Comparison of ENCODE assay signal across 8 cellular contexts in genomic region chr1:20718343-20718882, GRCh38. TPM values are rescaled to one million over a fixed set of nuclear protein-coding genes. Genes with fewer than 3 reads are reported as not detected.
DNase-seq lines count a peak whose midpoint lies in the region; ATAC-seq and TF ChIP-seq lines count a peak whose summit lies in the region.
"Not testable (repeated sequence)": the region's sequence is repeated elsewhere in the genome, so short reads cannot be mapped to it uniquely, and the experiment has no call there.

No MANE protein-coding gene starts in this region.

- peaks cover 10% of the 10 kb centered on the region for H3K4me1 Mint-ChIP-seq in Calu3 (ENCODE audit: low read depth, unreplicated experiment)
- peaks cover 11% of the 10 kb centered on the region for H3K4me1 Mint-ChIP-seq in activated CD8-positive, alpha-beta memory T cell treated with anti-CD3 and anti-CD28 coated beads, Interleukin-2, amount 10 ng/mL, durations not matched to agents 7 days and 5 days
- not testable (repeated sequence) for H3K4me1 Mint-ChIP-seq in chondrocyte (ENCODE audit: low read depth)

- H3K4me2 ChIP-seq in OCI-LY3 (ENCODE audit: low read length) = not testable (repeated sequence)

- H3K9ac ChIP-seq in OCI-LY3 (ENCODE audit: low read length) = not testable (repeated sequence)

- CTCF ChIA-PET in Calu3 (lab: Charles Lee) = interaction anchor here (0.6 to 1.0 kb wide), 3 partner anchors 14 to 474 kb away, joined by 3 to 4 read pairs (median 3); partner anchors contain the start of gene SH2D5
- CTCF ChIA-PET in activated CD8-positive, alpha-beta memory T cell treated with anti-CD3 and anti-CD28 coated beads, Interleukin-2, amount 10 ng/mL, durations not matched to agents 7 days and 5 days (lab: Charles Lee) = interaction anchor here (1.0 to 1.2 kb wide), 4 partner anchors 22 to 482 kb away, joined by 3 read pairs; no protein-coding TSS in a partner anchor

- H3K36me3 Mint-ChIP-seq in Calu3 (ENCODE audit: insufficient read depth, unreplicated experiment) = peaks cover 17% of the 10 kb centered on the region
- H3K36me3 Mint-ChIP-seq in activated CD8-positive, alpha-beta memory T cell treated with anti-CD3 and anti-CD28 coated beads, Interleukin-2, amount 10 ng/mL, durations not matched to agents 7 days and 5 days; chondrocyte (ENCODE audit: low read depth): not testable (repeated sequence)

- not testable (repeated sequence) for H3K27ac Mint-ChIP-seq in Calu3 (ENCODE audit: unreplicated experiment); activated CD8-positive, alpha-beta memory T cell treated with anti-CD3 and anti-CD28 coated beads, Interleukin-2, amount 10 ng/mL, durations not matched to agents 7 days and 5 days; chondrocyte (ENCODE audit: unreplicated experiment)

- not testable (repeated sequence) for DNase-seq in Calu3; activated CD8-positive, alpha-beta memory T cell treated with anti-CD3 and anti-CD28 coated beads, Interleukin-2, amount 10 ng/mL, durations not matched to agents 7 days and 5 days; cardiac muscle cell (ENCODE audit: low read depth in 1 of 2, low spot score in 1 of 2); retinal pigment epithelial cell (ENCODE audit: low read depth)
- DNase-seq in chondrocyte (ENCODE audit: low spot score) = peak; percentile 24
- DNase-seq in upper lobe of right lung = peak; percentile 19

- H3K4me3 ChIP-seq in OCI-LY3 (ENCODE audit: low read length) (0 out of 2 replicates have a peak overlapping the region, but pooled peaks have one; percentile 13), cardiac muscle cell (peak overlapping the region; percentile 35), mesodermal cell (ENCODE audit: extremely low read depth, insufficient read depth, low read length, poor library complexity, severe bottlenecking) (peak overlapping the region; percentile 35), retinal pigment epithelial cell (ENCODE audit: low read length) (peak overlapping the region; percentile 37), upper lobe of right lung (peak overlapping the region; percentile 44)

- not testable (repeated sequence) for TF ChIP-seq CTCF in Calu3 (IDR thresholded peaks at IDR 0.05; ENCODE audit: unreplicated experiment); OCI-LY3 (IDR thresholded peaks at IDR 0.05; ENCODE audit: low read depth, low read length); chondrocyte (IDR thresholded peaks at IDR 0.05); cardiac muscle cell (IDR thresholded peaks at IDR 0.05; ENCODE audit: low read depth, low read length); retinal pigment epithelial cell (conservative IDR thresholded peaks at IDR 0.05; ENCODE audit: low read depth, low read length); upper lobe of right lung (IDR thresholded peaks at IDR 0.05)

- not testable (repeated sequence) for H3K9me3 ChIP-seq in OCI-LY3 (ENCODE audit: insufficient read depth, low read length); cardiac muscle cell (ENCODE audit: low read depth); mesodermal cell (ENCODE audit: control insufficient read depth, low read length); upper lobe of right lung

- H3K4me1 ChIP-seq in OCI-LY3 (ENCODE audit: low read length); cardiac muscle cell (ENCODE audit: low read depth); mesodermal cell (ENCODE audit: control insufficient read depth, insufficient read depth, low read length, poor library complexity, severe bottlenecking); upper lobe of right lung: not testable (repeated sequence)

- not testable (repeated sequence) for H3K27me3 ChIP-seq in OCI-LY3 (ENCODE audit: low read depth, low read length)
- H3K27me3 ChIP-seq in cardiac muscle cell (peaks cover 20% of the 10 kb centered on the region), upper lobe of right lung (peaks cover 24% of the 10 kb centered on the region)

- H3K79me2 ChIP-seq in OCI-LY3 (ENCODE audit: low read length) = not testable (repeated sequence)

- 65 to 80% methylated on average over 15 to 17 of the region's 17 CpGs for WGBS in mesodermal cell (ENCODE audit: insufficient coverage in 2 of 2), 2 experiments

- not testable (repeated sequence) for BruUV-seq in Calu3 (replicated peaks; lab: Mats Ljungman, UMichigan)

- H3K27ac ChIP-seq in OCI-LY3 (ENCODE audit: low read length); cardiac muscle cell; mesodermal cell (ENCODE audit: low read depth, low read length, severe bottlenecking); upper lobe of right lung: not testable (repeated sequence)

- intact Hi-C loops in Calu3 (cut with micrococcal nuclease; ENCODE audit: unreplicated experiment); upper lobe of right lung (cut with DNase I): not testable (repeated sequence)

- not testable (repeated sequence) for H3K9me3 Mint-ChIP-seq in Calu3 (ENCODE audit: low read depth, unreplicated experiment); activated CD8-positive, alpha-beta memory T cell treated with anti-CD3 and anti-CD28 coated beads, Interleukin-2, amount 10 ng/mL, durations not matched to agents 7 days and 5 days (ENCODE audit: low read depth); chondrocyte (ENCODE audit: low read depth)

- not testable (repeated sequence) for H3K36me3 ChIP-seq in OCI-LY3 (replicated peaks; ENCODE audit: low read depth, low read length); cardiac muscle cell; mesodermal cell (ENCODE audit: control insufficient read depth, insufficient read depth, low read length); upper lobe of right lung

- peak overlapping the region; percentile 46 for H3K4me3 Mint-ChIP-seq in Calu3 (ENCODE audit: low read depth, unreplicated experiment)
- peak overlapping the region; percentile 11 for H3K4me3 Mint-ChIP-seq in activated CD8-positive, alpha-beta memory T cell treated with anti-CD3 and anti-CD28 coated beads, Interleukin-2, amount 10 ng/mL, durations not matched to agents 7 days and 5 days
- peak overlapping the region; percentile 68 for H3K4me3 Mint-ChIP-seq in chondrocyte (ENCODE audit: unreplicated experiment)

- H3K27me3 Mint-ChIP-seq in Calu3 (ENCODE audit: unreplicated experiment) = peaks cover 25% of the 10 kb centered on the region
- peaks cover 49% of the 10 kb centered on the region for H3K27me3 Mint-ChIP-seq in activated CD8-positive, alpha-beta memory T cell treated with anti-CD3 and anti-CD28 coated beads, Interleukin-2, amount 10 ng/mL, durations not matched to agents 7 days and 5 days
- not testable (repeated sequence) for H3K27me3 Mint-ChIP-seq in chondrocyte (ENCODE audit: low read depth)

- not testable (repeated sequence) for H2AFZ ChIP-seq in OCI-LY3 (ENCODE audit: low read depth, low read length)

- H4K20me1 ChIP-seq in OCI-LY3 (ENCODE audit: insufficient read depth, low read length) = not testable (repeated sequence)

- not testable (repeated sequence) for ATAC-seq in activated CD8-positive, alpha-beta memory T cell treated with anti-CD3 and anti-CD28 coated beads, Interleukin-2, amount 10 ng/mL, durations not matched to agents 7 days and 5 days; upper lobe of right lung

RNA-seq across cellular contexts. Expression of gene KIF17, which starts 0.6 kb away (rescaled TPM):
- total RNA-seq in Calu3 (2022) (not detected in 2 replicates), chondrocyte (0.51 to 1.3 TPM (median 0.95 TPM) in 3 replicates), cardiac muscle cell (1.9 and 15.0 TPM in 2 replicates), upper lobe of right lung (4.6 TPM)
- not detected for total RNA-seq in activated CD8-positive, alpha-beta memory T cell treated with anti-CD3 and anti-CD28 coated beads, Interleukin-2, amount 10 ng/mL, durations not matched to agents 7 days and 5 days
- polyA plus RNA-seq in cardiac muscle cell = 1.1 and 8.4 TPM in 2 replicates
- 5.0 TPM for polyA plus RNA-seq in mesodermal cell (2013, experiment 1 of 2)
- polyA plus RNA-seq in mesodermal cell (2013, experiment 2 of 2) = 3.8 TPM

RNA-seq across cellular contexts. Expression of gene SH2D5, which starts 14.1 kb away (rescaled TPM):
- total RNA-seq in Calu3 (2022) (2.7 and 3.8 TPM in 2 replicates), chondrocyte (0.15 to 1.1 TPM (median 0.75 TPM) in 3 replicates), cardiac muscle cell (0.98 and 1.9 TPM in 2 replicates), upper lobe of right lung (0.52 TPM)
- not detected for total RNA-seq in activated CD8-positive, alpha-beta memory T cell treated with anti-CD3 and anti-CD28 coated beads, Interleukin-2, amount 10 ng/mL, durations not matched to agents 7 days and 5 days
- polyA plus RNA-seq in cardiac muscle cell = 1.1 and 1.4 TPM in 2 replicates
- 2.1 TPM for polyA plus RNA-seq in mesodermal cell (2013, experiment 1 of 2)
- polyA plus RNA-seq in mesodermal cell (2013, experiment 2 of 2) = 1.9 TPM

RNA-seq across cellular contexts. Expression of gene DDOST, which starts 57.2 kb away (rescaled TPM):
- total RNA-seq in Calu3 (2022) = 266 and 278 TPM in 2 replicates
- 100 to 1,000 TPM; 137 to 170 TPM for total RNA-seq in activated CD8-positive, alpha-beta memory T cell treated with anti-CD3 and anti-CD28 coated beads, Interleukin-2, amount 10 ng/mL, durations not matched to agents 7 days and 5 days
- 214 to 232 TPM (median 223 TPM) in 3 replicates for total RNA-seq in chondrocyte
- 176 and 223 TPM in 2 replicates for total RNA-seq in cardiac muscle cell
- polyA plus RNA-seq in cardiac muscle cell = 308 and 326 TPM in 2 replicates
- polyA plus RNA-seq in mesodermal cell (2013, experiment 1 of 2) = 255 TPM
- polyA plus RNA-seq in mesodermal cell (2013, experiment 2 of 2) = 225 TPM
- total RNA-seq in upper lobe of right lung = 161 TPM

Comparison
In these comparisons a context has a peak if more than half of its experiments do, and no peak if none do; other contexts are left out.
1. H3K4me3 Mint-ChIP-seq: peak in every context shown above with its lines; median percentile 68 in chondrocyte; 46 in Calu3; 11 in activated CD8-positive, alpha-beta memory T cell treated with anti-CD3 and anti-CD28 coated beads, Interleukin-2, amount 10 ng/mL, durations not matched to agents 7 days and 5 days.